In the genomic region with DNA sequence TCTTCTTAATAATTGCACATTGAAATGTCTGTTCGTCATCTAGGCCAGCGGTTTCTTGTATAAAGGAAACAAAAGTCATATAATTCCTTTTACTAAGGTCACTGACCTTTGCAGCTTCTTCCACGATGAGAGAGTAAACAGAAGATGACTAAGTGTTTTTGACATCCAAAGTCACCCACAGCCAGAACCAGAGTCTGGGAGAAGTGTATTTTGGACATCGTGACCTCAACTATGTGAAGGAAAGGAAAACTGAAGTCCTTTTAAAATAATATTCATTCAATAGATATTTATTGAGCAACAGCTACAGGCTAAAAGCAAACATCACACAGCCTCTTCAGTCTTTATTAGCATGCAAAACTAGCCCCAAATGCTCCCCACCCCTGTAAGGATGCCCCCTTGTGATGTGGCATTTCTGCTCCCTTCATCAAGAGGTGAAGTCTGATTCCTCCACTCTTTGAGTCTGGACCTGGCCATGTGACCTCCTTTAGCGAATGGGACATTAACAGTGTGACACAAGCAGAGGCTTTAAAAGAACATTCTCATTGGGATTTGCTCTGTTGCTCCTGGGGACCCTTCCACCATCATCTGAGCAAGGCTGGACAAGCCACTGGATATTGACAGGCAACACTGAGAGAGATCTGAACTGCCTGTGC, we compare ENCODE assay signal across 14 cellular contexts. TPM values are rescaled to one million over a fixed set of nuclear protein-coding genes. Genes with fewer than 3 reads are reported as not detected.
DNase-seq lines count a peak whose midpoint lies in the region; ATAC-seq, FAIRE-seq and TF ChIP-seq lines count a peak whose summit lies in the region.
"Had no signal": no experiment of that assay in that cellular context is flagged by ENCODE, and none has a peak within 500 bp of the region (broad histone marks: within the 10 kb centered on the region; RNA-seq: fewer than 3 reads in every experiment).

No MANE protein-coding gene starts in this region.

- no peaks in the 10 kb centered on the region for H3K36me3 Mint-ChIP-seq in activated CD4-positive, alpha-beta memory T cell treated with anti-CD3 and anti-CD28 coated beads for 36 hours

- no peaks in the 10 kb centered on the region for H3K79me1 ChIP-seq in mesenchymal stem cell (replicated peaks; ENCODE audit: low read length, poor library complexity, severe bottlenecking)

- peak overlapping the region; percentile 6 to 30 for H3K18ac ChIP-seq in mesenchymal stem cell (ENCODE audit: low read depth in 1 of 2, low read length in 2 of 2)

- H3K9ac ChIP-seq in mesenchymal stem cell (ENCODE audit: low read length), result peak overlapping the region; percentile 65
- H3K9ac ChIP-seq: KMS-11 had no signal

- H2AK5ac ChIP-seq in mesenchymal stem cell (ENCODE audit: low read length, severe bottlenecking), result peak overlapping the region; percentile 10

- no peak for TF ChIP-seq POLR2A in vagina (IDR thresholded peaks at IDR 0.05)

- H3K9me3 ChIP-seq in mesenchymal stem cell (ENCODE audit: control insufficient read depth, low read length), result no peaks in the 10 kb centered on the region
- H3K9me3 ChIP-seq in vagina, result no peaks in the 10 kb centered on the region

- WGBS in mesenchymal stem cell, result 41% methylated on average over 2 of the region's 5 CpGs

- H3K27me3 Mint-ChIP-seq in activated CD4-positive, alpha-beta memory T cell treated with anti-CD3 and anti-CD28 coated beads for 36 hours, result peaks cover 15% of the 10 kb centered on the region

- no peak overlapping the region for H3K23ac ChIP-seq in mesenchymal stem cell (ENCODE audit: low read length in 2 of 2)

- no peak overlapping the region for H3K4me3 Mint-ChIP-seq in activated CD4-positive, alpha-beta memory T cell treated with anti-CD3 and anti-CD28 coated beads for 36 hours
- H3K4me3 Mint-ChIP-seq: activated naive CD4-positive, alpha-beta T cell treated with anti-CD3 and anti-CD28 coated beads for 36 hours had no signal

- H3K4me1 ChIP-seq in mesenchymal stem cell (ENCODE audit: control insufficient read depth, insufficient read depth, low read depth, low read length) (peaks cover 16% of the 10 kb centered on the region), vagina (peaks cover 34% of the 10 kb centered on the region)
- H3K4me1 ChIP-seq: SJCRH30 had no signal

- H3K14ac ChIP-seq in mesenchymal stem cell (ENCODE audit: low read length in 2 of 2), result no peak overlapping the region

- H3K4me1 Mint-ChIP-seq in activated CD4-positive, alpha-beta memory T cell treated with anti-CD3 and anti-CD28 coated beads for 36 hours (ENCODE audit: low read depth), result peaks cover 5% of the 10 kb centered on the region

- no peak overlapping the region for H4K8ac ChIP-seq in mesenchymal stem cell (ENCODE audit: low read length)

- CTCF ChIA-PET in activated CD4-positive, alpha-beta memory T cell treated with anti-CD3 and anti-CD28 coated beads for 36 hours (lab: Charles Lee), result no interaction called here

- peak overlapping the region in 1 of 2 experiments; percentile 81 for H3K4ac ChIP-seq in mesenchymal stem cell (ENCODE audit: low read depth in 1 of 2, low read length in 2 of 2)

- H3K4me3 ChIP-seq in choroid plexus epithelial cell (ENCODE audit: low read depth, low read length) (no peak overlapping the region), mesenchymal stem cell (ENCODE audit: insufficient read depth in 1 of 2, low read depth in 1 of 2, low read length in 2 of 2) (no peak overlapping the region), vagina (no peak overlapping the region)
- H3K4me3 ChIP-seq: SJCRH30 had no signal

- no peaks in the 10 kb centered on the region for H3K36me3 ChIP-seq in mesenchymal stem cell (ENCODE audit: control insufficient read depth in 1 of 2, insufficient read depth in 2 of 2, low read depth in 1 of 2, low read length in 2 of 2)
- H3K36me3 ChIP-seq in vagina, result no peaks in the 10 kb centered on the region
- H3K36me3 ChIP-seq: SJCRH30 had no signal

- H3K27ac Mint-ChIP-seq in activated CD4-positive, alpha-beta memory T cell treated with anti-CD3 and anti-CD28 coated beads for 36 hours, result no peak overlapping the region
- H3K27ac Mint-ChIP-seq: activated naive CD4-positive, alpha-beta T cell treated with anti-CD3 and anti-CD28 coated beads for 36 hours had no signal

- peaks cover 2% of the 10 kb centered on the region for H3K9me3 Mint-ChIP-seq in activated CD4-positive, alpha-beta memory T cell treated with anti-CD3 and anti-CD28 coated beads for 36 hours

- POLR2A ChIA-PET in activated CD4-positive, alpha-beta memory T cell treated with anti-CD3 and anti-CD28 coated beads for 36 hours (lab: Charles Lee), result no interaction called here

- TF ChIP-seq CTCF in choroid plexus epithelial cell (conservative IDR thresholded peaks at IDR 0.05; ENCODE audit: low read depth, low read length) (no peak), vagina (IDR thresholded peaks at IDR 0.05) (no peak)

- no peak overlapping the region for H2BK120ac ChIP-seq in mesenchymal stem cell (ENCODE audit: low read depth, low read length)

- peak; percentile 78 for DNase-seq in HTR-8/SVneo (ENCODE audit: insufficient read length, low spot score)
- peak; percentile 98 for DNase-seq in choroid plexus epithelial cell (ENCODE audit: low read depth)
- DNase-seq in mesenchymal stem cell, result peak; percentile 98
- no peak for DNase-seq in vagina (ENCODE audit: extremely low spot score in 2 of 2)
- no peak for DNase-seq in NAMALWA (ENCODE audit: low spot score)
- no peak for DNase-seq in activated CD4-positive, alpha-beta memory T cell treated with anti-CD3 and anti-CD28 coated beads for 36 hours
- DNase-seq: activated CD4-positive, alpha-beta T cell treated with anti-CD3 and anti-CD28 coated beads for 4 hours; activated naive CD4-positive, alpha-beta T cell treated with anti-CD3 and anti-CD28 coated beads for 36 hours; DMS153; SJCRH30; substantia nigra had no signal

- H4K91ac ChIP-seq in mesenchymal stem cell (ENCODE audit: low read length), result no peak overlapping the region

- H2AFZ ChIP-seq in mesenchymal stem cell (ENCODE audit: low read depth, low read length), result no peak overlapping the region

- H3K27me3 ChIP-seq in mesenchymal stem cell (ENCODE audit: control insufficient read depth in 1 of 2, insufficient read depth in 1 of 2, low read length in 2 of 2), result no peaks in the 10 kb centered on the region
- H3K27me3 ChIP-seq in vagina, result no peaks in the 10 kb centered on the region

- intact Hi-C loops in vagina (cut with DNase I), result no loop called here
- intact Hi-C loops in activated CD4-positive, alpha-beta memory T cell treated with anti-CD3 and anti-CD28 coated beads for 36 hours (cut with micrococcal nuclease), result no loop called here

- peak overlapping the region; percentile 59 for H3K27ac ChIP-seq in mesenchymal stem cell (ENCODE audit: low read length, poor library complexity, severe bottlenecking)
- H3K27ac ChIP-seq in vagina, result peak overlapping the region; percentile 71
- H3K27ac ChIP-seq: KMS-11, SJCRH30 had no signal

- no peak for ATAC-seq in HG03378 (IDR thresholded peaks at IDR 0.05; ENCODE audit: unreplicated experiment)

- no peak overlapping the region for H2BK5ac ChIP-seq in mesenchymal stem cell (ENCODE audit: low read depth, low read length, poor library complexity, severe bottlenecking)

- peak; percentile 90 for FAIRE-seq in HTR-8/SVneo (lab: Jason Lieb, UNC)
- FAIRE-seq: GM18507 had no signal

- H3K4me2 ChIP-seq in mesenchymal stem cell (ENCODE audit: low read length, poor library complexity, severe bottlenecking), result no peak overlapping the region
- H3K4me2 ChIP-seq: KMS-11 had no signal

- H2BK15ac ChIP-seq in mesenchymal stem cell (ENCODE audit: low read depth, poor library complexity, severe bottlenecking), result peak overlapping the region; percentile 1

- peak overlapping the region; percentile 7 to 72 for H2BK12ac ChIP-seq in mesenchymal stem cell (ENCODE audit: low read length in 2 of 2)

RNA-seq across cellular contexts. Expression of a gene that starts 8.1 kb away (rescaled TPM):
- 74.0 TPM for polyA plus RNA-seq in mesenchymal stem cell (2013, experiment 1 of 2)
- 79.1 TPM for polyA plus RNA-seq in mesenchymal stem cell (2013, experiment 2 of 2)
- 246 TPM for total RNA-seq in vagina
- not detected for total RNA-seq in activated CD4-positive, alpha-beta memory T cell treated with anti-CD3 and anti-CD28 coated beads for 36 hours

Comparison
In these comparisons a context has a peak if more than half of its experiments do, and no peak if none do; other contexts are left out.
1. DNase-seq: peak in HTR-8/SVneo (single experiment), choroid plexus epithelial cell (single experiment) and mesenchymal stem cell (single experiment); none in vagina (0 of 2), NAMALWA (single experiment) and activated CD4-positive, alpha-beta memory T cell treated with anti-CD3 and anti-CD28 coated beads for 36 hours (single experiment).
2. RNA of a gene that starts 8.1 kb away (total RNA-seq): 246 TPM in vagina (single experiment); not detected in activated CD4-positive, alpha-beta memory T cell treated with anti-CD3 and anti-CD28 coated beads for 36 hours; every median in the first group is over 100 times any median in the second.